8 cellular contexts compared by ENCODE assay signal in the genomic region with DNA sequence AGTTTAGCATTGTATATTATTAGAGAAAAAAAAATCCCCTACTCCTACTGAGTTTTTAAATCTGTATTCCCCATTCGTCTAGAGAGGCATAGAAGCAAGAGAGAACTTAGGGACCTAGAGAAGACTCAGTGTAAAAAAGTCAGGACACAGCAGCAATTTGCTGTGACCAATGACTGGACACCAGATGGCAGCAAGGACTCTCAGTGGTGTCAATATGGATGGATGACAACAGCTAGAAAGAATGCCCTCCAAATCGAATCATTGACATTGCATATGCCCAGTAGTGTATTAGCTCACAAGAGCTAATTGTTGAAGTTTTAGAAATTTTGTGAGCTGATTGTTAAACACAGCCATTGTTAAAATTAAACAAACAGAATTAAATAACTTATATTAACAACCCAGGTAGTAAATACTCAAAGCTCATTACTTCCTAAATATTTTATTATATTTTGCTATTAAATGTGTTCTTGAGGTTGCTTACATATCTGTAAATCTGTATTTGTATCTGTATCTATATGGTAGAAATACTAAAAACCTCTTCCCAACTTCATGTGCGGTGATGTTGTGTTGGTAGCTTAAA. TPM values are rescaled to one million over a fixed set of nuclear protein-coding genes. Genes with fewer than 3 reads are reported as not detected.
DNase-seq lines count a peak whose midpoint lies in the region; ATAC-seq, FAIRE-seq and TF ChIP-seq lines count a peak whose summit lies in the region.

No MANE protein-coding gene starts in this region.

- CTCF ChIA-PET in MCF 10A (lab: Yijun Ruan, JAX): interaction anchor here (0.5 to 3.8 kb wide), 52 partner anchors 9 to 519 kb away, joined by 3 to 27 read pairs (median 4); a partner anchor contains a TSS

- no TSS peak for BruUV-seq in MCF 10A (replicated peaks; lab: Mats Ljungman, UMichigan)

- H3K27ac Mint-ChIP-seq in MCF 10A (ENCODE audit: low read depth, unreplicated experiment): no peak overlapping the region

- POLR2A ChIA-PET in MCF 10A (lab: Yijun Ruan, JAX): interaction anchor here (0.7 to 1.4 kb wide), 5 partner anchors 34 to 244 kb away, joined by 3 to 5 read pairs (median 4); a partner anchor contains a TSS

- peak; percentile 94 for FAIRE-seq in keratinocyte (lab: Jason Lieb, UNC)

- H3K4me3 Mint-ChIP-seq in MCF 10A (ENCODE audit: unreplicated experiment): no peak overlapping the region

- peaks cover 10% of the 10 kb centered on the region for H3K4me1 Mint-ChIP-seq in MCF 10A (ENCODE audit: insufficient read depth, unreplicated experiment)

- ATAC-seq in HG03432 (IDR thresholded peaks at IDR 0.05; ENCODE audit: unreplicated experiment) (peak; percentile 50), GM18868 (IDR thresholded peaks at IDR 0.05; ENCODE audit: unreplicated experiment) (no peak)

- 44 to 53% methylated on average over 3 of the region's 3 CpGs for WGBS in transverse colon (ENCODE audit: low coverage in 1 of 2), 2 donors

- H3K4me1 ChIP-seq in keratinocyte (ENCODE audit: control insufficient read depth, extremely low read depth, insufficient read depth, low read length): peaks cover 14% of the 10 kb centered on the region
- H3K4me1 ChIP-seq in transverse colon: no peaks in the 10 kb centered on the region

- TF ChIP-seq CTCF in MCF 10A (IDR thresholded peaks at IDR 0.05; ENCODE audit: unreplicated experiment): peak; percentile 61
- peak; percentile 55 to 93 (median 70) for TF ChIP-seq CTCF in keratinocyte (optimal IDR thresholded peaks at IDR 0.05 in 1 of 3, IDR thresholded peaks at IDR 0.05 in 1 of 3, conservative IDR thresholded peaks at IDR 0.05 in 1 of 3; ENCODE audit: extremely low read depth in 1 of 3, insufficient read depth in 2 of 3, low read length in 3 of 3)
- TF ChIP-seq CTCF in transverse colon (IDR thresholded peaks at IDR 0.05): peak in 3 of 5 experiments; percentile 9 to 29 (median 24)

- intact Hi-C loops in MCF 10A (cut with micrococcal nuclease) (loop anchor here (1.0 to 2.0 kb wide), 8 partner anchors 72 to 514 kb away; no protein-coding TSS in a partner anchor), transverse colon (cut with DNase I; ENCODE audit: low total_unique reads) (no loop called here)

- no peak overlapping the region for H3K9ac ChIP-seq in keratinocyte (ENCODE audit: control insufficient read depth, extremely low read depth, insufficient read depth, low read length)

- H3K9me3 Mint-ChIP-seq in MCF 10A (ENCODE audit: unreplicated experiment): no peaks in the 10 kb centered on the region

- H3K9me1 ChIP-seq in keratinocyte (ENCODE audit: control insufficient read depth, extremely low read depth, insufficient read depth, low read length): no peaks in the 10 kb centered on the region

- H3K9me3 ChIP-seq in keratinocyte (ENCODE audit: control insufficient read depth, low read depth, low read length) (no peaks in the 10 kb centered on the region), transverse colon (no peaks in the 10 kb centered on the region)

- H2AFZ ChIP-seq in keratinocyte (ENCODE audit: control insufficient read depth, low read length): no peak overlapping the region

- DNase-seq in DMS 273 treated with DMSO at 0.1 percent for 48 hours (lab: John Stamatoyannopoulos, UW): peak; percentile 23
- DNase-seq in NOMO-1 treated with DMSO at 0.1 percent for 48 hours (lab: John Stamatoyannopoulos, UW; ENCODE audit: unreplicated experiment): peak; percentile 67
- peak; percentile 67 for DNase-seq in MCF 10A (ENCODE audit: unreplicated experiment)
- DNase-seq in keratinocyte (ENCODE audit: low read depth, low spot score): peak; percentile 17
- no peak for DNase-seq in transverse colon
- DNase-seq in NCI-H187 treated with DMSO at 0.1 percent for 48 hours (lab: John Stamatoyannopoulos, UW): no peak

- H3K4me3 ChIP-seq in keratinocyte (ENCODE audit: control insufficient read depth in 2 of 3, extremely low read depth in 1 of 3, insufficient read depth in 2 of 3, low read depth in 1 of 3, low read length in 3 of 3) (no peak overlapping the region), transverse colon (no peak overlapping the region)

- no peak overlapping the region for H3K4me2 ChIP-seq in keratinocyte (ENCODE audit: control insufficient read depth, extremely low read depth, insufficient read depth, low read depth, low read length)

- no peaks in the 10 kb centered on the region for H4K20me1 ChIP-seq in keratinocyte (ENCODE audit: control insufficient read depth, extremely low read depth, insufficient read depth, low read length)

- no peaks in the 10 kb centered on the region for H3K36me3 ChIP-seq in keratinocyte (ENCODE audit: control insufficient read depth in 2 of 2, extremely low read depth in 1 of 2, insufficient read depth in 2 of 2, low read length in 2 of 2)
- no peaks in the 10 kb centered on the region for H3K36me3 ChIP-seq in transverse colon

- no peak for TF ChIP-seq EP300 in transverse colon (IDR thresholded peaks at IDR 0.05; ENCODE audit: low read depth)

- in situ Hi-C loops in transverse colon (cut with MboI; ENCODE audit: low pct_ligation_motif_present in 1 of 4, low pct_unique_long_range_greater_than_20kb in 1 of 4, low sequenced_read_pairs in 3 of 4): no loop called here

- no peak for TF ChIP-seq POLR2A in transverse colon (IDR thresholded peaks at IDR 0.05)

- no peaks in the 10 kb centered on the region for H3K79me2 ChIP-seq in keratinocyte (ENCODE audit: control insufficient read depth, insufficient read depth, low read length)

- no peak overlapping the region for H3K27ac ChIP-seq in keratinocyte (ENCODE audit: control insufficient read depth, insufficient read depth, low read length)
- no peak overlapping the region for H3K27ac ChIP-seq in transverse colon

- H3K27me3 ChIP-seq in keratinocyte (ENCODE audit: control insufficient read depth, extremely low read depth, insufficient read depth, low read length): no peaks in the 10 kb centered on the region
- H3K27me3 ChIP-seq in transverse colon: no peaks in the 10 kb centered on the region

- no peaks in the 10 kb centered on the region for H3K27me3 Mint-ChIP-seq in MCF 10A (ENCODE audit: insufficient read depth, unreplicated experiment)

- dilution Hi-C loops in keratinocyte (cut with MboI; ENCODE audit: extremely low pct_ligation_motif_present, low sequenced_read_pairs): no loop called here

- H3K36me3 Mint-ChIP-seq in MCF 10A (ENCODE audit: insufficient read depth, unreplicated experiment): no peaks in the 10 kb centered on the region

RNA-seq across cellular contexts. Expression of a gene that starts 43.9 kb away (rescaled TPM):
- not detected in 2 replicates for total RNA-seq in MCF 10A (2022)
- polyA plus RNA-seq in keratinocyte: 0.12 to 0.19 TPM (median 0.17 TPM) in 3 replicates
- not detected for polyA plus RNA-seq in keratinocyte (2011; ENCODE audit: low read depth)
- polyA plus RNA-seq in keratinocyte (2011; cell fraction: cytosol; rRNA removed): 0.09 and 0.13 TPM in 2 replicates
- polyA plus RNA-seq in keratinocyte (2011; cell fraction: nucleus; rRNA removed): 0.24 and 0.44 TPM in 2 replicates
- 0.07 and 0.11 TPM in 2 replicates for polyA plus RNA-seq in keratinocyte (2012; ENCODE audit: low replicate concordance)
- polyA minus RNA-seq in keratinocyte: 0.26 to 0.43 TPM (median 0.35 TPM) in 3 replicates
- polyA minus RNA-seq in keratinocyte (2011; cell fraction: cytosol; rRNA and poly(A)+ RNA removed): not detected
- 0.11 and 0.39 TPM in 2 replicates for polyA minus RNA-seq in keratinocyte (2011; cell fraction: nucleus; rRNA and poly(A)+ RNA removed)
- not detected for total RNA-seq in transverse colon

Comparison
In these comparisons a context has a peak if more than half of its experiments do, and no peak if none do; other contexts are left out.
1. DNase-seq: peak in DMS 273 treated with DMSO at 0.1 percent for 48 hours (single experiment), NOMO-1 treated with DMSO at 0.1 percent for 48 hours (single experiment), MCF 10A (single experiment) and keratinocyte (single experiment); none in transverse colon (single experiment) and NCI-H187 treated with DMSO at 0.1 percent for 48 hours (single experiment).
2. Peak in every context shown above with its lines, with median percentiles within 50 percentile points of each other: CTCF ChIP-seq.